21 cellular contexts compared by ENCODE assay signal in genomic region chr7:38284553-38284952, GRCh38.
"Had no signal": no experiment of that assay in that cellular context is flagged by ENCODE, and none has a peak within 500 bp of the region (broad histone marks: within the 10 kb centered on the region; RNA-seq: fewer than 3 reads in every experiment).

No MANE protein-coding gene starts in this region.

- ATAC-seq: activated CD8-positive, alpha-beta T cell treated with anti-CD3 and anti-CD28 coated beads for 36 hours; activated T-cell treated with anti-CD3 and anti-CD28 coated beads, Interleukin-2, amount 50 U/mL, for 4 hours; gastroesophageal sphincter; left cardiac atrium; T-helper 17 cell had no signal

- H3K36me3 ChIP-seq: adrenal gland, gastroesophageal sphincter, heart right ventricle, right atrium auricular region, stomach, upper lobe of left lung had no signal

- H3K4me1 ChIP-seq: adrenal gland, gastroesophageal sphincter, stomach, testis, upper lobe of left lung had no signal

- FAIRE-seq: colon, endometrium, TTC549 had no signal

- DNase-seq: activated B cell treated with CpG ODN at 0.5 μM for 24 hours; activated CD4-positive, alpha-beta T cell treated with anti-CD3 and anti-CD28 coated beads for 48 hours; activated CD8-positive, alpha-beta T cell treated with anti-CD3 and anti-CD28 coated beads for 36 hours; activated effector memory CD4-positive, alpha-beta T cell treated with Interleukin-2 at 50 U/mL for 16 hours; activated T-cell treated with anti-CD3 and anti-CD28 coated beads, Interleukin-2, amount 50 U/mL, for 4 hours; adrenal gland; caudate nucleus; heart right ventricle; left cardiac atrium; naive B cell; nucleus accumbens; stomach; T-helper 17 cell; testis; upper lobe of left lung had no signal

- H3K9me3 ChIP-seq: adrenal gland, gastroesophageal sphincter, heart right ventricle, right atrium auricular region, stomach, testis, upper lobe of left lung had no signal

- H3K4me3 ChIP-seq: adrenal gland, gastroesophageal sphincter, heart right ventricle, right atrium auricular region, skin epidermis, stomach, testis, upper lobe of left lung had no signal

- H3K27me3 ChIP-seq: adrenal gland, gastroesophageal sphincter, heart right ventricle, right atrium auricular region, stomach, testis, upper lobe of left lung had no signal

- H3K27ac ChIP-seq: adrenal gland, gastroesophageal sphincter, heart right ventricle, right atrium auricular region, skin epidermis, stomach, testis, upper lobe of left lung had no signal
